ENCODE assay signal across 15 cellular contexts in the genomic region with DNA sequence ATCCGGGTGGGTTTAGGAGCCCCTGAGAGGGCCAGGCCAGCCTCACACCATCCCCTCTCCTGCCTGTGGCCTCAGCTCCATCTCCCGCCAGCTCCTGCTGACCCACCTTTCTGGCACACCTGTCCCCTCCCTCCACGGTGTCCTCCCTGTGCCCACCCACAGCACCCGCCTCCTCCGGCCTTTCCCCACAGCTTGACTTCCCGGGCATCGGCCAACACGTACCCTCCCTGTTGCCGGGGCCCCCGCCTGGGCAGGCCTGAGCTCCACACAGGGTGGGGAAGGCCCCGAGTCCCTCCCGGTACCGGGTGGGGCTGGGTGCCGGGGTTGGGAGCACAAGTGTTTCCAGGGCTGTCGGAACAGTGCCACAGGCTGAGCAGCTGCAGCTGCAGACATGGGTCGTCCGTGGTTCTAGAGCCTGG.
"Had no signal": no experiment of that assay in that cellular context is flagged by ENCODE, and none has a peak within 500 bp of the region (broad histone marks: within the 10 kb centered on the region; RNA-seq: fewer than 3 reads in every experiment).

No MANE protein-coding gene starts in this region.

- ATAC-seq: activated CD4-positive, CD25-positive, alpha-beta regulatory T cell treated with anti-CD3 and anti-CD28 coated beads, Interleukin-2, amount 50 U/mL, for 24 hours; heart right ventricle; naive thymus-derived CD4-positive, alpha-beta T cell; stimulated activated naive B cell treated with anti-CD40 and anti-IgM and Interleukin-4, amounts not matched to agents 10 μg/mL and 1 μg/mL and 100 μg/mL, for 72 hours had no signal

- H3K4me1 Mint-ChIP-seq: activated naive CD8-positive, alpha-beta T cell treated with anti-CD3 and anti-CD28 coated beads for 36 hours; endodermal cell had no signal

- H3K27ac ChIP-seq: heart right ventricle, upper lobe of left lung had no signal

- H3K4me3 ChIP-seq: heart right ventricle, upper lobe of left lung had no signal

- H3K36me3 ChIP-seq: upper lobe of left lung had no signal

- H3K9me3 Mint-ChIP-seq: activated naive CD8-positive, alpha-beta T cell treated with anti-CD3 and anti-CD28 coated beads for 36 hours; endodermal cell; naive thymus-derived CD4-positive, alpha-beta T cell; stimulated activated naive B cell treated with anti-CD40 and anti-IgM and Interleukin-4, amounts not matched to agents 10 μg/mL and 1 μg/mL and 100 μg/mL, for 72 hours; T-helper 2 cell treated with Interferon-gamma antibody and Interleukin-4, amounts not matched to agents 5 μg/mL and 100 μg/mL, for 36 hours had no signal

- H3K4me3 Mint-ChIP-seq: activated naive CD8-positive, alpha-beta T cell treated with anti-CD3 and anti-CD28 coated beads for 36 hours; endodermal cell; naive thymus-derived CD4-positive, alpha-beta T cell; stimulated activated naive B cell treated with anti-CD40 and anti-IgM and Interleukin-4, amounts not matched to agents 10 μg/mL and 1 μg/mL and 100 μg/mL, for 72 hours; T-helper 2 cell treated with Interferon-gamma antibody and Interleukin-4, amounts not matched to agents 5 μg/mL and 100 μg/mL, for 36 hours had no signal

- H3K27ac Mint-ChIP-seq: activated naive CD8-positive, alpha-beta T cell treated with anti-CD3 and anti-CD28 coated beads for 36 hours; endodermal cell; naive thymus-derived CD4-positive, alpha-beta T cell; stimulated activated naive B cell treated with anti-CD40 and anti-IgM and Interleukin-4, amounts not matched to agents 10 μg/mL and 1 μg/mL and 100 μg/mL, for 72 hours; T-helper 2 cell treated with Interferon-gamma antibody and Interleukin-4, amounts not matched to agents 5 μg/mL and 100 μg/mL, for 36 hours had no signal

- DNase-seq: activated CD4-positive, alpha-beta T cell treated with anti-CD3 and anti-CD28 coated beads, Interleukin-2, amount 50 U/mL, for 4 hours; activated gamma-delta T cell treated with Interleukin-2 at 50 U/mL for 16 hours; activated naive CD8-positive, alpha-beta T cell treated with anti-CD3 and anti-CD28 coated beads for 36 hours; activated T-cell treated with anti-CD3 and anti-CD28 coated beads, Interleukin-2, amount 50 U/mL, for 48 hours; endodermal cell; midbrain; naive thymus-derived CD4-positive, alpha-beta T cell; nucleus accumbens; stimulated activated naive B cell treated with anti-CD40 and anti-IgM and Interleukin-4, amounts not matched to agents 10 μg/mL and 1 μg/mL and 100 μg/mL, for 72 hours; SW 1271 had no signal

- H3K36me3 Mint-ChIP-seq: activated naive CD8-positive, alpha-beta T cell treated with anti-CD3 and anti-CD28 coated beads for 36 hours; naive thymus-derived CD4-positive, alpha-beta T cell; stimulated activated naive B cell treated with anti-CD40 and anti-IgM and Interleukin-4, amounts not matched to agents 10 μg/mL and 1 μg/mL and 100 μg/mL, for 72 hours had no signal

- H3K9me3 ChIP-seq: heart right ventricle, upper lobe of left lung had no signal

- H3K27me3 ChIP-seq: foreskin keratinocyte, upper lobe of left lung had no signal
